Comparison of ENCODE assay signal across 8 cellular contexts in the genomic region with DNA sequence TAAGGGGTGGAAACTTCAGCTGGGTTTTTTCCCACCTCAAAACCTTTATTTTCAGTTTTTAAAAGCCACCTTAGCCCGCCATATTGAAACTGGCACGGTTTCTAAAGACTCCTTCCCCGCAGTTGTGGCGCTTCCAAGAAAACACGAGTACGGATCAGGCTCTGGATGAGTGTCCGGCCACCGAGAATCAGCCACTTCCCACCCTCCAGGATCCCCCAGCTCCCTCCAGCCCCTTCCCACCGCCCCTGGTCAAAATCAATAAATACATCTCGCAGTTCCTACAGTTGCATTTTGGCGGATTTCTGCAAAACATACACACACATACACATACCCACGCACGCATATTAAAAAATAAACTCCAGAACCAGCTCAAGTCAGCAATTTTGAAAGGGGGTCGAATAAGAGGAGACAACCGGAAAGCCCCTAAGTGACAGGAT. TPM values are rescaled to one million over a fixed set of nuclear protein-coding genes. Genes with fewer than 3 reads are reported as not detected.
A peak's percentile ranks its signal among the peaks of the same experiment; 100 is the strongest.
DNase-seq lines count a peak whose midpoint lies in the region; ATAC-seq and TF ChIP-seq lines count a peak whose summit lies in the region.

No MANE protein-coding gene starts in this region.

- H3K23me2 ChIP-seq in H9 (ENCODE audit: insufficient read length, low read depth, low read length, poor library complexity, severe bottlenecking): peaks cover 51% of the 10 kb centered on the region

- peaks cover 0 to 4% of the 10 kb centered on the region in 2 experiments; a peak in 2 of 5 replicates for H3K9me3 Mint-ChIP-seq in H9

- H3K79me2 ChIP-seq in H9 (ENCODE audit: insufficient read depth, low read length): peaks cover 4% of the 10 kb centered on the region; the same call in 1 of the 2 replicates

- no peak overlapping the region for H3T11ph ChIP-seq in H9 (ENCODE audit: low read length)

- ATAC-seq in GM21390 (IDR thresholded peaks at IDR 0.05; ENCODE audit: unreplicated experiment): no peak

- no peak overlapping the region for H4K91ac ChIP-seq in H9 (ENCODE audit: insufficient read length, low read depth, low read length)

- H3K4me1 ChIP-seq in H9 (ENCODE audit: insufficient read depth, low read length): no peaks in the 10 kb centered on the region; the same call in 1 of the 2 replicates

- no peak overlapping the region for H2BK20ac ChIP-seq in H9 (ENCODE audit: low read depth, low read length, poor library complexity, severe bottlenecking)

- no peak overlapping the region for H3K56ac ChIP-seq in H9 (ENCODE audit: insufficient read length, low read depth, low read length)

- no peak overlapping the region for H3K14ac ChIP-seq in H9 (ENCODE audit: insufficient read depth, low read length)

- H3K27me3 ChIP-seq in H9 (ENCODE audit: insufficient read depth, low read length): peaks cover 29% of the 10 kb centered on the region; the same call in 1 of the 2 replicates

- no peak overlapping the region for H3K9ac ChIP-seq in H9 (ENCODE audit: extremely low read depth, insufficient read length, low read length)

- H3K4me3 ChIP-seq in foreskin fibroblast (ENCODE audit: low read depth in 1 of 2, low read length in 2 of 2) (peak overlapping the region; percentile 47 to 66), skeletal muscle cell (ENCODE audit: low read depth, low read length) (peak overlapping the region; percentile 71)

- no peak overlapping the region for H2BK12ac ChIP-seq in H9 (ENCODE audit: insufficient read length, low read depth, low read length)

- no peak overlapping the region for H2AFZ ChIP-seq in H9 (ENCODE audit: low read length)

- H3K4ac ChIP-seq in H9 (ENCODE audit: low read depth, low read length): no peak overlapping the region

- H3K18ac ChIP-seq in H9 (ENCODE audit: insufficient read length, low read depth, low read length): no peak overlapping the region

- H2AK5ac ChIP-seq in H9 (ENCODE audit: insufficient read length, low read length): no peak overlapping the region

- no peak overlapping the region for H3K23ac ChIP-seq in H9 (ENCODE audit: insufficient read length, low read depth, low read length)

- H3K27me3 Mint-ChIP-seq in H9 (ENCODE audit: low read depth): peaks cover 89% of the 10 kb centered on the region

- no peak overlapping the region for H3K27ac ChIP-seq in H9 (ENCODE audit: insufficient read length, low read depth, low read length)

- no peak overlapping the region for H4K5ac ChIP-seq in H9 (ENCODE audit: insufficient read length, low read depth, low read length)

- no CpG with 5 or more reads among the region's 15 CpGs for WGBS in H9 (ENCODE audit: extremely low coverage, insufficient read length, low lambda C conversion rate)

- no peaks in the 10 kb centered on the region for H3K79me1 ChIP-seq in H9 (ENCODE audit: insufficient read depth, low read depth, low read length, poor library complexity, severe bottlenecking)

- H3K4me2 ChIP-seq in H9 (ENCODE audit: insufficient read depth, insufficient read length, low read length): peak overlapping the region; percentile 74

- H2BK5ac ChIP-seq in H9 (ENCODE audit: insufficient read length, low read length): no peak overlapping the region

- H4K8ac ChIP-seq in H9 (replicated peaks; ENCODE audit: insufficient read length, low read depth, low read length): no peak overlapping the region

- H3K4me1 Mint-ChIP-seq in H9: peaks cover 36 to 41% of the 10 kb centered on the region in 2 experiments

- no peak overlapping the region for H2BK120ac ChIP-seq in H9 (ENCODE audit: low read depth, low read length, poor library complexity, severe bottlenecking)

- H3K36me3 Mint-ChIP-seq in H9 (ENCODE audit: insufficient read depth in 1 of 3, low read depth in 3 of 3): no peaks in the 10 kb centered on the region

- no peak overlapping the region for H3K27ac Mint-ChIP-seq in H9

- H2BK15ac ChIP-seq in H9 (ENCODE audit: low read depth, low read length): no peak overlapping the region

- peak overlapping the region; percentile 83 to 91 for H3K4me3 Mint-ChIP-seq in H9

- H4K20me1 ChIP-seq in H9 (ENCODE audit: control insufficient read depth, insufficient read depth, insufficient read length): no peaks in the 10 kb centered on the region

- DNase-seq in Ammon's horn (ENCODE audit: low spot score) (peak; percentile 23), H9 (no peak), foreskin fibroblast (peak in 1 of 2 donors; percentile 62), skeletal muscle cell (ENCODE audit: low read depth) (no peak), activated gamma-delta T cell (lab: John Stamatoyannopoulos, UW) (no peak), SHP77 (lab: John Stamatoyannopoulos, UW) (no peak)
- DNase-seq in activated CD8-positive, alpha-beta memory T cell treated with anti-CD3 and anti-CD28 coated beads, Interleukin-2, amount 50 U/mL, for 48 hours: peak; percentile 63

- TF ChIP-seq CTCF in H9 (conservative IDR thresholded peaks at IDR 0.05): no peak
- TF ChIP-seq CTCF in foreskin fibroblast (IDR thresholded peaks at IDR 0.05; ENCODE audit: low read depth, low read length): no peak

- no peaks in the 10 kb centered on the region for H3K9me3 ChIP-seq in H9 (ENCODE audit: control insufficient read depth, low read depth, low read length)

RNA-seq across cellular contexts. Expression of a gene that starts 1.1 kb away (rescaled TPM):
- total RNA-seq in H9 (2021): 5.3 and 6.7 TPM in 2 replicates

Comparison
In these comparisons a context has a peak if more than half of its experiments do, and no peak if none do; other contexts are left out.
1. DNase-seq: peak in Ammon's horn (single experiment) and activated CD8-positive, alpha-beta memory T cell treated with anti-CD3 and anti-CD28 coated beads, Interleukin-2, amount 50 U/mL, for 48 hours (single experiment); none in H9 (single experiment), skeletal muscle cell (single experiment), activated gamma-delta T cell (single experiment) and SHP77 (0 of 2).